In the genomic region with DNA sequence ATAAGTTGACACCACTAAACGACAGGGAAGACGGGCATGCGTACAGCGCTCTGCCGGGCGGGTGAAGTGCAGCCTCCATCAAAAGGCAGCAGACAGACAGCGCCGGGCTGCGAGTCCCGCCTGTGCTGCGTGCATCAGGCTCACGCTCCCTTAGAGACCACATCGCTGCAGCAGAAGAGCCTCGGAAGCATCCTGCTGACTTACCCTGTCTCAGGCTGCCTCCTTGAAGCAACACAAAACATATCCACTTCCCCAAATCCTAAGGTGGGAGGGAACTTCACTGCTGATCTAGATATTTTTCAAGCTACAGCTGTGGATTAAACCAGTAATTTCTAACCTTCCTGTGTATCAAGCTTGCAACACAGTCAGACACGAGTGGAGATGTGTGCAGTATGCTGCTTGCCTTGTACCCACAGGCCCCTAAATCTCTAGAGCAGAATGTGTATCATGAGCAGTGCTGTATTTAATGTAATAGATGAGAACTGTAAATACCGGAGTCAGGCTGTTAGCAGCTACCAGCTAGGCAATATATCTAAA, we compare ENCODE assay signal across 1 cellular context.
TF ChIP-seq lines count a peak whose summit lies in the region.

No MANE protein-coding gene starts in this region.

TF ChIP-seq in WTC11, 78 proteins besides CTCF, POLR2A, EP300 and RAD21 (continued from another document):
- TF ChIP-seq, protein P1, sequence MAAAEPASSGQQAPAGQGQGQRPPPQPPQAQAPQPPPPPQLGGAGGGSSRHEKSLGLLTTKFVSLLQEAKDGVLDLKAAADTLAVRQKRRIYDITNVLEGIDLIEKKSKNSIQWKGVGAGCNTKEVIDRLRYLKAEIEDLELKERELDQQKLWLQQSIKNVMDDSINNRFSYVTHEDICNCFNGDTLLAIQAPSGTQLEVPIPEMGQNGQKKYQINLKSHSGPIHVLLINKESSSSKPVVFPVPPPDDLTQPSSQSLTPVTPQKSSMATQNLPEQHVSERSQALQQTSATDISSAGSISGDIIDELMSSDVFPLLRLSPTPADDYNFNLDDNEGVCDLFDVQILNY (CRISPR knock-in tag; IDR thresholded peaks at IDR 0.05) = no peak
TF ChIP-seq in WTC11: peak in this region for 0.
